Comparison of ENCODE assay signal across 34 cellular contexts in the genomic region with DNA sequence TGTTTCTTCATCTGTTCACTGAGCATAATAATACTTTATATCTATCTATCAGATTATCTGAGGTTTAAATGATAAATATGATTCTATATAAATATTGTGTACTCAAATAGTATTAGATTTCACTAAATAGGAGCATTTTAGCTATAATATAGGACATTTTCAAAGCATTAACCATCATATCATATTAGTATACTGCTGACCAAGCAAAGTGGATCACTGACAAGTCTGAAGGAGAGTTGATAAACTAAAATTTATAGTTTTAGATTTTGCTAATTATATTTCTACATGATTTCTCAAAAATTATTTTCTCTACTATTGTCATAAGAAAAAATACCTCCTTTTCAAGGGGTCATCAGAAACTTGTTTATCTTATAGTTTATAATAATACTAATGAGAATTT.
"Had no signal": no experiment of that assay in that cellular context is flagged by ENCODE, and none has a peak within 500 bp of the region (broad histone marks: within the 10 kb centered on the region; RNA-seq: fewer than 3 reads in every experiment).

No MANE protein-coding gene starts in this region.

- H3K27ac ChIP-seq: adrenal gland, ascending aorta, body of pancreas, brain microvascular endothelial cell, breast epithelium, cardiac muscle cell had no signal

- FAIRE-seq: astrocyte, bronchial epithelial cell had no signal

- H3K27me3 ChIP-seq: adrenal gland, ascending aorta, body of pancreas, brain microvascular endothelial cell, breast epithelium, cardiac muscle cell had no signal

- H3K4me3 ChIP-seq: adrenal gland, ascending aorta, body of pancreas, breast epithelium, cardiac muscle cell had no signal

- H3K4me1 ChIP-seq: adrenal gland, ascending aorta, body of pancreas, breast epithelium had no signal

- H3K36me3 ChIP-seq: adrenal gland, ascending aorta, brain microvascular endothelial cell, breast epithelium, cardiac muscle cell had no signal

- H3K9me3 ChIP-seq: adrenal gland, ascending aorta, body of pancreas, breast epithelium had no signal

- ATAC-seq: activated naive CD4-positive, alpha-beta T cell treated with anti-CD3 and anti-CD28 coated beads, Interleukin-2, amount 50 U/mL, for 72 hours; activated naive CD8-positive, alpha-beta T cell treated with anti-CD3 and anti-CD28 coated beads, Interleukin-2, amount 50 U/mL, for 24 hours; activated T-cell treated with anti-CD3 and anti-CD28 coated beads, Interleukin-2, amount 50 U/mL, for 4 hours; activated T-cell treated with anti-CD3 and anti-CD28 coated beads, Interleukin-2, amount 50 U/mL, for 72 hours; activated T-helper 17 cell treated with anti-CD3 and anti-CD28 coated beads, Interleukin-2, amount 50 U/mL, for 72 hours; body of pancreas had no signal

- DNase-seq: activated effector memory CD4-positive, alpha-beta T cell treated with anti-CD3 and anti-CD28 coated beads, Interleukin-2, amount 50 U/mL, for 16 hours; activated effector memory CD4-positive, alpha-beta T cell treated with Interleukin-2 at 50 U/mL for 16 hours; activated gamma-delta T cell; activated gamma-delta T cell treated with Interleukin-2 at 50 U/mL for 16 hours; activated naive CD4-positive, alpha-beta T cell; activated naive CD4-positive, alpha-beta T cell treated with anti-CD3 and anti-CD28 coated beads for 36 hours; activated naive CD4-positive, alpha-beta T cell treated with anti-CD3 and anti-CD28 coated beads, Interleukin-2, amount 10 ng/mL, durations not matched to agents 7 days and 5 days; activated naive CD4-positive, alpha-beta T cell treated with anti-CD3 and anti-CD28 coated beads, Interleukin-2, amount 50 U/mL, for 16 hours; activated naive CD4-positive, alpha-beta T cell treated with Interleukin-2 at 50 U/mL for 16 hours; activated naive CD8-positive, alpha-beta T cell treated with anti-CD3 and anti-CD28 coated beads for 36 hours; activated naive CD8-positive, alpha-beta T cell treated with anti-CD3 and anti-CD28 coated beads, Interleukin-2, amount 10 ng/mL, durations not matched to agents 7 days and 5 days; activated naive CD8-positive, alpha-beta T cell treated with anti-CD3 and anti-CD28 coated beads, Interleukin-2, amount 50 U/mL, for 24 hours; activated T-cell treated with anti-CD3 and anti-CD28 coated beads, Interleukin-2, amount 50 U/mL, for 1 hour; activated T-cell treated with anti-CD3 and anti-CD28 coated beads, Interleukin-2, amount 50 U/mL, for 24 hours; activated T-cell treated with anti-CD3 and anti-CD28 coated beads, Interleukin-2, amount 50 U/mL, for 4 hours; activated T-cell treated with anti-CD3 and anti-CD28 coated beads, Interleukin-2, amount 50 U/mL, for 48 hours; activated T-cell treated with anti-CD3 and anti-CD28 coated beads, Interleukin-2, amount 50 U/mL, for 72 hours; adrenal gland; amniotic stem cell; amygdala; anterior cingulate cortex; aorta; body of pancreas; brain microvascular endothelial cell; caudate nucleus; central memory CD4-positive, alpha-beta T cell; cerebellar nuclear complex had no signal
